In genomic region chr20:18020931-18021330, GRCh38 we compare ENCODE assay signal across 17 cellular contexts. TPM values are rescaled to one million over a fixed set of nuclear protein-coding genes. Genes with fewer than 3 reads are reported as not detected.
DNase-seq lines count a peak whose midpoint lies in the region; ATAC-seq and TF ChIP-seq lines count a peak whose summit lies in the region.
"Had no signal": no experiment of that assay in that cellular context is flagged by ENCODE, and none has a peak within 500 bp of the region (broad histone marks: within the 10 kb centered on the region; RNA-seq: fewer than 3 reads in every experiment).

No MANE protein-coding gene starts in this region.

- H3K36me3 ChIP-seq in GM23338 (ENCODE audit: insufficient read depth) (no peaks in the 10 kb centered on the region; the same call in 1 of the 2 replicates), spleen (no peaks in the 10 kb centered on the region)
- H3K36me3 ChIP-seq: BLaER1 treated with 17β-estradiol and CSF1 and Interleukin-3, amounts not matched to agents 10 nM and 100 nM had no signal

- H3K4me1 ChIP-seq in GM23338 (ENCODE audit: insufficient read depth): no peaks in the 10 kb centered on the region
- no peaks in the 10 kb centered on the region for H3K4me1 ChIP-seq in spleen
- no peaks in the 10 kb centered on the region for H3K4me1 ChIP-seq in foreskin keratinocyte
- H3K4me1 ChIP-seq: BLaER1 treated with 17β-estradiol and CSF1 and Interleukin-3, amounts not matched to agents 10 nM and 100 nM had no signal

- DNase-seq in GM23338 (ENCODE audit: low spot score): no peak
- DNase-seq in SK-MEL-5 (ENCODE audit: low read depth, low spot score): peak; percentile 25
- DNase-seq in epithelial cell of proximal tubule (ENCODE audit: low read depth): no peak
- DNase-seq in spleen: peak; percentile 37
- DNase-seq in foreskin keratinocyte: no peak
- DNase-seq: ACHN; CD4-positive, CD25-positive, alpha-beta regulatory T cell; DMS53; IMR-90; KG1 had no signal

- no peak overlapping the region for H3K27ac ChIP-seq in GM23338 (ENCODE audit: low read depth)
- H3K27ac ChIP-seq in spleen: no peak overlapping the region
- H3K27ac ChIP-seq in foreskin keratinocyte: no peak overlapping the region
- H3K27ac ChIP-seq: BLaER1 treated with 17β-estradiol and CSF1 and Interleukin-3, amounts not matched to agents 10 nM and 100 nM had no signal

- peaks cover 15% of the 10 kb centered on the region for H3K36me3 Mint-ChIP-seq in GM23338 (ENCODE audit: low read depth)
- H3K36me3 Mint-ChIP-seq: CD4-positive, CD25-positive, alpha-beta regulatory T cell had no signal

- peaks cover 5% of the 10 kb centered on the region; the same call in 2 of the 3 replicates for H3K9me3 Mint-ChIP-seq in GM23338

- no peaks in the 10 kb centered on the region for H3F3A ChIP-seq in GM23338 (replicated peaks; ENCODE audit: low read depth)

- no peaks in the 10 kb centered on the region for H3K9me3 ChIP-seq in spleen

- H4K20me1 ChIP-seq in GM23338 (replicated peaks; ENCODE audit: insufficient read depth): no peaks in the 10 kb centered on the region
- H4K20me1 ChIP-seq: BLaER1 treated with 17β-estradiol and CSF1 and Interleukin-3, amounts not matched to agents 10 nM and 100 nM had no signal

- H2AFZ ChIP-seq in GM23338: no peak overlapping the region

- no peak for TF ChIP-seq POLR2A in spleen (IDR thresholded peaks at IDR 0.05)

- no peaks in the 10 kb centered on the region for H3K9me2 ChIP-seq in GM23338 (ENCODE audit: insufficient read depth)

- in situ Hi-C loops in SK-MEL-5 (cut with HindIII; ENCODE audit: low pct_unique_long_range_greater_than_20kb, low sequenced_read_pairs): no loop called here

- no peaks in the 10 kb centered on the region for H3K27me3 Mint-ChIP-seq in GM23338 (ENCODE audit: insufficient read depth, low read depth, poor library complexity)

- H3K27ac Mint-ChIP-seq in GM23338: 0 out of 2 replicates have a peak overlapping the region, but pooled peaks have one; percentile 56
- H3K27ac Mint-ChIP-seq: CD4-positive, CD25-positive, alpha-beta regulatory T cell had no signal

- peak in 1 of 2 experiments; percentile 25; a peak in 1 of 4 replicates for TF ChIP-seq CTCF in GM23338 (conservative IDR thresholded peaks at IDR 0.05; ENCODE audit: low read depth in 2 of 2)
- peak; percentile 27 for TF ChIP-seq CTCF in epithelial cell of proximal tubule (conservative IDR thresholded peaks at IDR 0.05; ENCODE audit: low read depth, low read length)
- no peak for TF ChIP-seq CTCF in spleen (IDR thresholded peaks at IDR 0.05 in 8 of 11, conservative IDR thresholded peaks at IDR 0.05 in 3 of 11)
- TF ChIP-seq CTCF in foreskin keratinocyte (conservative IDR thresholded peaks at IDR 0.05): no peak

- H3K4me3 ChIP-seq in GM23338 (no peak overlapping the region), epithelial cell of proximal tubule (ENCODE audit: low read depth, low read length) (no peak overlapping the region), spleen (no peak overlapping the region)
- H3K4me3 ChIP-seq: BLaER1 treated with 17β-estradiol and CSF1 and Interleukin-3, amounts not matched to agents 10 nM and 100 nM; GM12878 had no signal

- H3K79me2 ChIP-seq in GM23338 (replicated peaks; ENCODE audit: insufficient read depth): no peaks in the 10 kb centered on the region

- no peak overlapping the region for H3K4me2 ChIP-seq in GM23338
- H3K4me2 ChIP-seq: BLaER1 treated with 17β-estradiol and CSF1 and Interleukin-3, amounts not matched to agents 10 nM and 100 nM had no signal

- no peaks in the 10 kb centered on the region for H3K4me1 Mint-ChIP-seq in GM23338
- H3K4me1 Mint-ChIP-seq: CD4-positive, CD25-positive, alpha-beta regulatory T cell had no signal

- H3K4me3 Mint-ChIP-seq in GM23338: no peak overlapping the region
- H3K4me3 Mint-ChIP-seq: CD4-positive, CD25-positive, alpha-beta regulatory T cell had no signal

- intact Hi-C loops in spleen (cut with DNase I; ENCODE audit: low total_unique reads): no loop called here

- WGBS in spleen, 5 donors: 87 to 96% (median 91%) methylated on average over 7 of the region's 7 CpGs

- ATAC-seq in GM23338 (peak; percentile 27; the same call in 1 of the 3 replicates), foreskin keratinocyte (no peak), GM18868 (IDR thresholded peaks at IDR 0.05; ENCODE audit: unreplicated experiment) (no peak), HG03135 (IDR thresholded peaks at IDR 0.05; ENCODE audit: unreplicated experiment) (no peak)
- ATAC-seq: GM12878, HCT116 had no signal

- H3K27me3 ChIP-seq in GM23338 (ENCODE audit: insufficient read depth) (no peaks in the 10 kb centered on the region), spleen (replicated peaks in 1 of 7) (peaks cover 0 to 5% (median 0%) of the 10 kb centered on the region in 7 donors), foreskin keratinocyte (no peaks in the 10 kb centered on the region)
- H3K27me3 ChIP-seq: BLaER1 treated with 17β-estradiol and CSF1 and Interleukin-3, amounts not matched to agents 10 nM and 100 nM had no signal

TF ChIP-seq in GM23338, 12 proteins besides CTCF, POLR2A, EP300 and RAD21 (continues in another document):
- no peak for TF ChIP-seq EZH2 (IDR thresholded peaks at IDR 0.05; ENCODE audit: low read depth, unreplicated experiment)
- TF ChIP-seq ETS1 (IDR thresholded peaks at IDR 0.05): no peak
- TF ChIP-seq ZNF114 (CRISPR knock-in tag; IDR thresholded peaks at IDR 0.05): no peak
- no peak for TF ChIP-seq POLR2AphosphoS5 (IDR thresholded peaks at IDR 0.05; ENCODE audit: low read depth)
- TF ChIP-seq EZH2phosphoT487 (IDR thresholded peaks at IDR 0.05; ENCODE audit: unreplicated experiment): no peak
- TF ChIP-seq CREB1 (CRISPR knock-in tag; IDR thresholded peaks at IDR 0.05; ENCODE audit: low read depth): no peak
- TF ChIP-seq REST (IDR thresholded peaks at IDR 0.05; ENCODE audit: unreplicated experiment): no peak

RNA-seq across cellular contexts. Expression of gene OVOL2, which starts 36.8 kb away (rescaled TPM):
- 11.2 and 21.1 TPM in 2 replicates for total RNA-seq in GM23338 (2014; rRNA removed; shearing (Covaris generic))
- polyA plus RNA-seq in GM23338 (2016; fragmentation: Nextera tagmentation; extraction: Ambion mirVana) (10.6 and 11.5 TPM in 2 replicates), spleen (not detected), foreskin keratinocyte (7.0 and 9.3 TPM in 2 replicates)
- not detected in 2 replicates for total RNA-seq in SK-MEL-5 (2014; rRNA removed; shearing (Covaris generic))
- not detected in 2 replicates for polyA plus RNA-seq in SK-MEL-5 (2015; cell fraction: cytosol; rRNA removed)
- not detected in 2 replicates for polyA plus RNA-seq in SK-MEL-5 (2015; cell fraction: nucleus; rRNA removed)
- total RNA-seq in epithelial cell of proximal tubule (0.23 and 1.6 TPM in 2 replicates), spleen (not detected), foreskin keratinocyte (8.5 and 8.9 TPM in 2 replicates)
- total RNA-seq: A172; CD4-positive, CD25-positive, alpha-beta regulatory T cell; G401; GM12878; IMR-90 had no signal
- polyA plus RNA-seq: CD4-positive, CD25-positive, alpha-beta regulatory T cell; GM12878; IMR-90 had no signal

RNA-seq across cellular contexts. Expression of gene MGME1, which starts 52.1 kb away (rescaled TPM):
- total RNA-seq in GM23338 (2014; rRNA removed; shearing (Covaris generic)): 41.5 and 43.1 TPM in 2 replicates
- polyA plus RNA-seq in GM23338 (2016; fragmentation: Nextera tagmentation; extraction: Ambion mirVana): 55.2 and 56.9 TPM in 2 replicates
- total RNA-seq in SK-MEL-5 (2014; rRNA removed; shearing (Covaris generic)): 32.8 and 34.9 TPM in 2 replicates
- polyA plus RNA-seq in SK-MEL-5 (2015; cell fraction: cytosol; rRNA removed): 23.7 and 32.6 TPM in 2 replicates
- polyA plus RNA-seq in SK-MEL-5 (2015; cell fraction: nucleus; rRNA removed): 42.9 and 43.1 TPM in 2 replicates
- 15.2 and 23.7 TPM in 2 replicates for total RNA-seq in epithelial cell of proximal tubule
- 10 to 100 TPM; 20.9 to 33.4 (median 28.4) TPM for total RNA-seq in spleen
- 10 to 100 TPM; 22.5 to 33.1 (median 26.2) TPM for polyA plus RNA-seq in spleen
- total RNA-seq in foreskin keratinocyte: 29.3 and 30.6 TPM in 2 replicates
- 25.3 and 28.8 TPM in 2 replicates for polyA plus RNA-seq in foreskin keratinocyte

RNA-seq across cellular contexts. Expression of gene SNX5, which starts 52.3 kb away (rescaled TPM):
- 269 and 287 TPM in 2 replicates for total RNA-seq in GM23338 (2014; rRNA removed; shearing (Covaris generic))
- polyA plus RNA-seq in GM23338 (2016; fragmentation: Nextera tagmentation; extraction: Ambion mirVana) (154 and 167 TPM in 2 replicates), spleen (100 to 1,000 TPM; 151 to 181 (median 159) TPM), foreskin keratinocyte (104 and 126 TPM in 2 replicates)
- total RNA-seq in SK-MEL-5 (2014; rRNA removed; shearing (Covaris generic)): 163 and 176 TPM in 2 replicates
- 119 and 153 TPM in 2 replicates for polyA plus RNA-seq in SK-MEL-5 (2015; cell fraction: cytosol; rRNA removed)
- polyA plus RNA-seq in SK-MEL-5 (2015; cell fraction: nucleus; rRNA removed): 459 and 517 TPM in 2 replicates
- total RNA-seq in epithelial cell of proximal tubule (182 and 185 TPM in 2 replicates), spleen (100 to 1,000 TPM; 126 to 261 (median 192) TPM), foreskin keratinocyte (145 and 154 TPM in 2 replicates)

Comparison
In these comparisons a context has a peak if more than half of its experiments do, and no peak if none do; other contexts are left out.
1. DNase-seq: peak in SK-MEL-5 (single experiment) and spleen (single experiment); none in GM23338 (single experiment), epithelial cell of proximal tubule (single experiment) and foreskin keratinocyte (0 of 2).